In genomic region chr15:40305281-40305680, GRCh38 we compare ENCODE assay signal across 22 cellular contexts. TPM values are rescaled to one million over a fixed set of nuclear protein-coding genes. Genes with fewer than 3 reads are reported as not detected.
DNase-seq lines count a peak whose midpoint lies in the region; ATAC-seq and TF ChIP-seq lines count a peak whose summit lies in the region.
"Had no signal": no experiment of that assay in that cellular context is flagged by ENCODE, and none has a peak within 500 bp of the region (broad histone marks: within the 10 kb centered on the region; RNA-seq: fewer than 3 reads in every experiment).

No MANE protein-coding gene starts in this region.

- H3K4me3 Mint-ChIP-seq in T-helper 2 cell treated with Interferon-gamma antibody and Interleukin-4, amounts not matched to agents 5 μg/mL and 100 μg/mL, for 36 hours: peak overlapping the region; percentile 15
- peak overlapping the region; percentile 13 to 99 for H3K4me3 Mint-ChIP-seq in effector memory CD8-positive, alpha-beta T cell
- H3K4me3 Mint-ChIP-seq: HFFc6 had no signal

- intact Hi-C loops in spleen (cut with DNase I; ENCODE audit: low total_unique reads): no loop called here

- no peak overlapping the region for H3K4me3 ChIP-seq in HEK293 (ENCODE audit: low read depth, low read length)
- peak overlapping the region in 1 of 8 donors; percentile 81 for H3K4me3 ChIP-seq in spleen
- H3K4me3 ChIP-seq: PC-9, SJSA1 had no signal

- H3K9me3 Mint-ChIP-seq in T-helper 2 cell treated with Interferon-gamma antibody and Interleukin-4, amounts not matched to agents 5 μg/mL and 100 μg/mL, for 36 hours: peaks cover 6% of the 10 kb centered on the region
- no peaks in the 10 kb centered on the region for H3K9me3 Mint-ChIP-seq in effector memory CD8-positive, alpha-beta T cell

- H3K27me3 Mint-ChIP-seq in T-helper 2 cell treated with Interferon-gamma antibody and Interleukin-4, amounts not matched to agents 5 μg/mL and 100 μg/mL, for 36 hours (ENCODE audit: low read depth): no peaks in the 10 kb centered on the region
- H3K27me3 Mint-ChIP-seq in effector memory CD8-positive, alpha-beta T cell: no peaks in the 10 kb centered on the region

- WGBS in spleen, 5 donors: 85 to 97% (median 93%) methylated on average over 4 of the region's 4 CpGs

- no peaks in the 10 kb centered on the region for H3K9me3 ChIP-seq in HEK293 (ENCODE audit: control insufficient read depth, insufficient read depth, low read depth, low read length)
- H3K9me3 ChIP-seq in spleen: peaks cover 0 to 11% (median 6%) of the 10 kb centered on the region in 8 donors

- peaks cover 33% of the 10 kb centered on the region for H3K4me1 Mint-ChIP-seq in T-helper 2 cell treated with Interferon-gamma antibody and Interleukin-4, amounts not matched to agents 5 μg/mL and 100 μg/mL, for 36 hours (ENCODE audit: low read depth)
- peaks cover 50 to 52% of the 10 kb centered on the region in 2 donors for H3K4me1 Mint-ChIP-seq in effector memory CD8-positive, alpha-beta T cell (ENCODE audit: low read depth in 2 of 2)

- CTCF ChIA-PET in HEK293 (lab: Yijun Ruan, JAX): interaction anchor here (16.0 kb wide), 1 partner anchor 30 kb away, joined by 248 read pairs; no protein-coding TSS in a partner anchor

- H3K36me3 Mint-ChIP-seq in T-helper 2 cell treated with Interferon-gamma antibody and Interleukin-4, amounts not matched to agents 5 μg/mL and 100 μg/mL, for 36 hours (ENCODE audit: low read depth): peaks cover 27% of the 10 kb centered on the region
- peaks cover 28% of the 10 kb centered on the region for H3K36me3 Mint-ChIP-seq in effector memory CD8-positive, alpha-beta T cell (ENCODE audit: insufficient read depth)

- H3K4me1 ChIP-seq in HEK293 (ENCODE audit: control insufficient read depth, insufficient read depth, low read length): no peaks in the 10 kb centered on the region
- peaks cover 8 to 92% (median 48%) of the 10 kb centered on the region in 6 donors for H3K4me1 ChIP-seq in spleen

- H3K27me3 ChIP-seq in spleen (replicated peaks in 1 of 7): no peaks in the 10 kb centered on the region
- H3K27me3 ChIP-seq: SJSA1 had no signal

- no peak for TF ChIP-seq POLR2A in spleen (IDR thresholded peaks at IDR 0.05)

- TF ChIP-seq CTCF in HEK293 (tag by site-specific recombination; IDR thresholded peaks at IDR 0.05): no peak
- TF ChIP-seq CTCF in spleen (IDR thresholded peaks at IDR 0.05 in 8 of 11, conservative IDR thresholded peaks at IDR 0.05 in 3 of 11): no peak

- DNase-seq in T-helper 2 cell treated with Interferon-gamma antibody and Interleukin-4, amounts not matched to agents 5 μg/mL and 100 μg/mL, for 36 hours (ENCODE audit: low spot score): no peak
- DNase-seq in T-helper 2 cell (no peak), spleen (peak; percentile 57), DMS114 treated with DMSO at 0.1 percent for 48 hours (lab: John Stamatoyannopoulos, UW; ENCODE audit: unreplicated experiment) (no peak), substantia nigra (lab: John Stamatoyannopoulos, UW) (no peak)
- DNase-seq in effector memory CD8-positive, alpha-beta T cell: no peak
- DNase-seq: 8988T, Calu3, DMS79, GOT3, HFFc6, KG1, NCI-H1092, NCI-H146, NCI-H2081, NCI-H510A treated with DMSO at 0.1 percent for 48 hours, PC-9 had no signal

- ATAC-seq in effector memory CD8-positive, alpha-beta T cell (replicated peaks): no peak
- ATAC-seq in GM19351 (IDR thresholded peaks at IDR 0.05; ENCODE audit: unreplicated experiment): no peak

- H3K27ac Mint-ChIP-seq in T-helper 2 cell treated with Interferon-gamma antibody and Interleukin-4, amounts not matched to agents 5 μg/mL and 100 μg/mL, for 36 hours: no peak overlapping the region
- peak overlapping the region in 1 of 2 donors; percentile 80 for H3K27ac Mint-ChIP-seq in effector memory CD8-positive, alpha-beta T cell
- H3K27ac Mint-ChIP-seq: HFFc6 had no signal

- H3K36me3 ChIP-seq in HEK293 (ENCODE audit: control insufficient read depth in 2 of 2, insufficient read depth in 1 of 2, low read length in 2 of 2) (no peaks in the 10 kb centered on the region), spleen (peaks cover 0 to 48% (median 33%) of the 10 kb centered on the region in 6 donors)

- no peak overlapping the region for H3K27ac ChIP-seq in HEK293 (ENCODE audit: extremely low read depth, low read depth, low read length)
- H3K27ac ChIP-seq in spleen: no peak overlapping the region
- H3K27ac ChIP-seq in substantia nigra (ENCODE audit: low read depth, low read length, poor library complexity, severe bottlenecking): no peak overlapping the region
- H3K27ac ChIP-seq: PC-9, SJSA1 had no signal

- POLR2A ChIA-PET in HEK293 (lab: Yijun Ruan, JAX): no interaction called here

TF ChIP-seq in HEK293, 187 proteins besides CTCF, POLR2A, EP300 and RAD21:
- TF ChIP-seq ZNF777 (tag by site-specific recombination; IDR thresholded peaks at IDR 0.05; ENCODE audit: borderline replicate concordance) (no peak), SCRT2 (tag by site-specific recombination; IDR thresholded peaks at IDR 0.05) (0 out of 2 replicates have a peak, but pooled peaks have one; percentile 17)
TF ChIP-seq in HEK293: peak in this region for 1.

RNA-seq across cellular contexts. Expression of gene PLCB2, which starts 2.5 kb away (rescaled TPM):
- 100 to 1,000 TPM; 175 to 247 (median 189) TPM for total RNA-seq in spleen
- 100 to 1,000 TPM in 2 of 3 donors, 10 to 100 TPM in 1; 63.8 to 190 (median 168) TPM for polyA plus RNA-seq in spleen

RNA-seq across cellular contexts. Expression of gene INAFM2, which starts 18.2 kb away (rescaled TPM):
- 10 to 100 TPM; 16.8 to 29.6 (median 22.9) TPM for total RNA-seq in spleen
- polyA plus RNA-seq in spleen: 10 to 100 TPM in 1 of 3 donors, 1 to 10 TPM in 2; 7.4 to 10.9 (median 9.8) TPM

RNA-seq across cellular contexts. Expression of gene ANKRD63, which starts 22.4 kb away (rescaled TPM):
- not detected for total RNA-seq in spleen
- polyA plus RNA-seq in spleen: not detected
- total RNA-seq: Calu3, HFFc6, MCF 10A, PC-9 had no signal
- polyA plus RNA-seq: BJ had no signal

RNA-seq across cellular contexts. Expression of gene CCDC9B, which starts 35.5 kb away (rescaled TPM):
- 10 to 100 TPM in 3 of 7 donors, 1 to 10 TPM in 4; 3.5 to 19.4 (median 9.4) TPM for total RNA-seq in spleen
- 1 to 10 TPM; 2.2 to 8.0 (median 3.1) TPM for polyA plus RNA-seq in spleen

RNA-seq across cellular contexts. Expression of gene PHGR1, which starts 45.6 kb away (rescaled TPM):
- total RNA-seq in spleen: not detected
- polyA plus RNA-seq in spleen: 1 to 10 TPM in 1 of 3 donors, under 1 TPM in 1, not detected in 1; 0.67 to 4.9 TPM
- total RNA-seq: Calu3, HFFc6, MCF 10A, PC-9, SJSA1 had no signal
- polyA plus RNA-seq: BJ had no signal
